21 cellular contexts compared by ENCODE assay signal in genomic region chr5:54745599-54745998, GRCh38.
DNase-seq lines count a peak whose midpoint lies in the region; ATAC-seq and TF ChIP-seq lines count a peak whose summit lies in the region.
"Had no signal": no experiment of that assay in that cellular context is flagged by ENCODE, and none has a peak within 500 bp of the region (broad histone marks: within the 10 kb centered on the region; RNA-seq: fewer than 3 reads in every experiment).

No MANE protein-coding gene starts in this region.

- WGBS in mesenchymal stem cell: 86% methylated on average over 5 of the region's 5 CpGs

- H3K9me3 ChIP-seq in AG04450 (ENCODE audit: control insufficient read depth, insufficient read depth, low read length): no peaks in the 10 kb centered on the region
- H3K9me3 ChIP-seq in SJSA1 (replicated peaks): no peaks in the 10 kb centered on the region
- no peaks in the 10 kb centered on the region for H3K9me3 ChIP-seq in mesenchymal stem cell (ENCODE audit: control insufficient read depth, low read length)
- H3K9me3 ChIP-seq: Caco-2, tibial nerve had no signal

- H3K18ac ChIP-seq in mesenchymal stem cell (ENCODE audit: low read depth in 1 of 2, low read length in 2 of 2): peak overlapping the region; percentile 47 to 76

- no peaks in the 10 kb centered on the region for H3K9me3 Mint-ChIP-seq in CD14-positive monocyte
- H3K9me3 Mint-ChIP-seq: activated naive CD4-positive, alpha-beta T cell treated with anti-CD3 and anti-CD28 coated beads, Interleukin-2, amount 50 U/mL, for 24 hours; activated T-cell treated with anti-CD3 and anti-CD28 coated beads, Interleukin-2, amount 50 U/mL, for 72 hours; endodermal cell had no signal

- H3K4me3 ChIP-seq in AG04450 (ENCODE audit: low read depth, low read length) (no peak overlapping the region), SJSA1 (no peak overlapping the region), mesenchymal stem cell (ENCODE audit: insufficient read depth in 1 of 2, low read depth in 1 of 2, low read length in 2 of 2) (no peak overlapping the region)
- H3K4me3 ChIP-seq: tibial nerve had no signal

- POLR2A ChIA-PET in AG04450 (lab: Yijun Ruan, JAX): no interaction called here

- H3K27ac ChIP-seq in AG04450 (ENCODE audit: low read depth, low read length) (peak overlapping the region; percentile 99), SJSA1 (peak overlapping the region; percentile 92), mesenchymal stem cell (ENCODE audit: low read length, poor library complexity, severe bottlenecking) (no peak overlapping the region)

- H3K4me3 Mint-ChIP-seq in CD14-positive monocyte: no peak overlapping the region
- H3K4me3 Mint-ChIP-seq: activated naive CD4-positive, alpha-beta T cell treated with anti-CD3 and anti-CD28 coated beads, Interleukin-2, amount 50 U/mL, for 24 hours; activated T-cell treated with anti-CD3 and anti-CD28 coated beads, Interleukin-2, amount 50 U/mL, for 72 hours; endodermal cell had no signal

- peaks cover 38% of the 10 kb centered on the region for H3K4me1 Mint-ChIP-seq in CD14-positive monocyte

- no peak overlapping the region for H2AK5ac ChIP-seq in mesenchymal stem cell (ENCODE audit: low read length, severe bottlenecking)

- peak overlapping the region; percentile 1 for H2BK15ac ChIP-seq in mesenchymal stem cell (ENCODE audit: low read depth, poor library complexity, severe bottlenecking)

- no peak overlapping the region for H3K4me2 ChIP-seq in mesenchymal stem cell (ENCODE audit: low read length, poor library complexity, severe bottlenecking)

- H3K4ac ChIP-seq in mesenchymal stem cell (ENCODE audit: low read depth in 1 of 2, low read length in 2 of 2): peak overlapping the region; percentile 45 to 82

- peak overlapping the region in 1 of 2 experiments; percentile 19 for H3K14ac ChIP-seq in mesenchymal stem cell (ENCODE audit: low read length in 2 of 2)

- H3K23ac ChIP-seq in mesenchymal stem cell (ENCODE audit: low read length in 2 of 2): no peak overlapping the region

- peak overlapping the region in 4 of 7 donors; percentile 56 to 98 (median 96) for H3K27ac Mint-ChIP-seq in CD14-positive monocyte
- H3K27ac Mint-ChIP-seq: activated naive CD4-positive, alpha-beta T cell treated with anti-CD3 and anti-CD28 coated beads, Interleukin-2, amount 50 U/mL, for 24 hours; endodermal cell had no signal

- H4K8ac ChIP-seq in mesenchymal stem cell (ENCODE audit: low read length): peak overlapping the region; percentile 13

- H3K4me1 ChIP-seq in SJSA1 (replicated peaks) (peaks cover 43% of the 10 kb centered on the region), mesenchymal stem cell (ENCODE audit: control insufficient read depth, insufficient read depth, low read depth, low read length) (peaks cover 10% of the 10 kb centered on the region)

- H3K27me3 ChIP-seq in AG04450 (ENCODE audit: control insufficient read depth, insufficient read depth, low read length) (no peaks in the 10 kb centered on the region), SJSA1 (replicated peaks) (no peaks in the 10 kb centered on the region), mesenchymal stem cell (ENCODE audit: control insufficient read depth in 1 of 2, insufficient read depth in 1 of 2, low read length in 2 of 2) (no peaks in the 10 kb centered on the region)
- H3K27me3 ChIP-seq: tibial nerve had no signal

- H3K36me3 ChIP-seq in SJSA1 (no peaks in the 10 kb centered on the region), mesenchymal stem cell (ENCODE audit: control insufficient read depth in 1 of 2, insufficient read depth in 2 of 2, low read depth in 1 of 2, low read length in 2 of 2) (no peaks in the 10 kb centered on the region)
- H3K36me3 ChIP-seq: tibial nerve had no signal

- ATAC-seq in HG03045 (IDR thresholded peaks at IDR 0.05; ENCODE audit: unreplicated experiment) (no peak), HG02623 (IDR thresholded peaks at IDR 0.05; ENCODE audit: unreplicated experiment) (no peak)
- ATAC-seq: activated T-cell treated with anti-CD3 and anti-CD28 coated beads, Interleukin-2, amount 50 U/mL, for 72 hours; left lobe of liver had no signal

- no peak overlapping the region for H3K9ac ChIP-seq in mesenchymal stem cell (ENCODE audit: low read length)

- CTCF ChIA-PET in AG04450 (lab: Charles Lee): interaction anchor here (1.2 kb wide), 1 partner anchor 229 kb away, joined by 4 read pairs; no protein-coding TSS in a partner anchor

- no peaks in the 10 kb centered on the region for H3K27me3 Mint-ChIP-seq in CD14-positive monocyte (ENCODE audit: low read depth in 3 of 3)
- H3K27me3 Mint-ChIP-seq: activated naive CD4-positive, alpha-beta T cell treated with anti-CD3 and anti-CD28 coated beads, Interleukin-2, amount 50 U/mL, for 24 hours had no signal

- no peak overlapping the region for H2BK5ac ChIP-seq in mesenchymal stem cell (ENCODE audit: low read depth, low read length, poor library complexity, severe bottlenecking)

- H4K91ac ChIP-seq in mesenchymal stem cell (ENCODE audit: low read length): peak overlapping the region; percentile 20

- intact Hi-C loops in CD14-positive monocyte (cut with micrococcal nuclease): loop anchor here in 1 of 2 donors (10.0 kb wide), 1 partner anchor 221 kb away; no protein-coding TSS in a partner anchor

- no peak for DNase-seq in AG04450 (ENCODE audit: low read depth, low spot score)
- no peak for DNase-seq in CD14-positive monocyte (ENCODE audit: low spot score)
- DNase-seq in SJSA1 (ENCODE audit: low read depth in 1 of 2, low spot score in 2 of 2): no peak
- no peak for DNase-seq in mesenchymal stem cell
- no peak for DNase-seq in NCI-H526 (lab: John Stamatoyannopoulos, UW)
- DNase-seq in NAMALWA (ENCODE audit: low spot score): no peak
- DNase-seq: activated CD4-positive, alpha-beta T cell treated with anti-CD3 and anti-CD28 coated beads, Interleukin-2, amount 50 U/mL, for 48 hours; activated T-cell treated with anti-CD3 and anti-CD28 coated beads, Interleukin-2, amount 50 U/mL, for 72 hours; AML-193; Caco-2; EL; endodermal cell; Kasumi-1; midbrain; NCI-H1436 treated with DMSO at 0.1 percent for 48 hours; NCI-H2227 treated with DMSO at 0.1 percent for 48 hours had no signal

- peak overlapping the region; percentile 66 for H2BK120ac ChIP-seq in mesenchymal stem cell (ENCODE audit: low read depth, low read length)

- TF ChIP-seq CTCF in AG04450 (IDR thresholded peaks at IDR 0.05; ENCODE audit: low read depth, low read length) (no peak), CD14-positive monocyte (IDR thresholded peaks at IDR 0.05) (no peak)

- H3K79me1 ChIP-seq in mesenchymal stem cell (replicated peaks; ENCODE audit: low read length, poor library complexity, severe bottlenecking): no peaks in the 10 kb centered on the region

- H3K36me3 Mint-ChIP-seq in CD14-positive monocyte: no peaks in the 10 kb centered on the region
- H3K36me3 Mint-ChIP-seq: activated naive CD4-positive, alpha-beta T cell treated with anti-CD3 and anti-CD28 coated beads, Interleukin-2, amount 50 U/mL, for 24 hours had no signal

- H2BK12ac ChIP-seq in mesenchymal stem cell (ENCODE audit: low read length in 2 of 2): peak overlapping the region; percentile 41 to 99

- H2AFZ ChIP-seq in mesenchymal stem cell (ENCODE audit: low read depth, low read length): no peak overlapping the region
